ENCODE assay signal across 1 cellular context in genomic region chr14:73570913-73571312, GRCh38.
TF ChIP-seq lines count a peak whose summit lies in the region.

No MANE protein-coding gene starts in this region.

TF ChIP-seq in K562, 482 proteins besides CTCF, POLR2A, EP300 and RAD21:
- peak; percentile 87 for TF ChIP-seq ZNF764 (CRISPR knock-in tag; IDR thresholded peaks at IDR 0.05; ENCODE audit: low read depth)
- 0 out of 2 replicates have a peak, but pooled peaks have one; percentile 32 for TF ChIP-seq ZNF384 (IDR thresholded peaks at IDR 0.05; ENCODE audit: low read depth, low read length)
- TF ChIP-seq, protein P1, sequence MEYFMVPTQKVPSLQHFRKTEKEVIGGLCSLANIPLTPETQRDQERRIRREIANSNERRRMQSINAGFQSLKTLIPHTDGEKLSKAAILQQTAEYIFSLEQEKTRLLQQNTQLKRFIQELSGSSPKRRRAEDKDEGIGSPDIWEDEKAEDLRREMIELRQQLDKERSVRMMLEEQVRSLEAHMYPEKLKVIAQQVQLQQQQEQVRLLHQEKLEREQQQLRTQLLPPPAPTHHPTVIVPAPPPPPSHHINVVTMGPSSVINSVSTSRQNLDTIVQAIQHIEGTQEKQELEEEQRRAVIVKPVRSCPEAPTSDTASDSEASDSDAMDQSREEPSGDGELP (CRISPR knock-in tag; IDR thresholded peaks at IDR 0.05; ENCODE audit: borderline replicate concordance): peak; percentile 24; the same call in 1 of the 2 replicates
TF ChIP-seq in K562: peak in this region for 3; not testable (repeated sequence) for 479.
